In the genomic region with DNA sequence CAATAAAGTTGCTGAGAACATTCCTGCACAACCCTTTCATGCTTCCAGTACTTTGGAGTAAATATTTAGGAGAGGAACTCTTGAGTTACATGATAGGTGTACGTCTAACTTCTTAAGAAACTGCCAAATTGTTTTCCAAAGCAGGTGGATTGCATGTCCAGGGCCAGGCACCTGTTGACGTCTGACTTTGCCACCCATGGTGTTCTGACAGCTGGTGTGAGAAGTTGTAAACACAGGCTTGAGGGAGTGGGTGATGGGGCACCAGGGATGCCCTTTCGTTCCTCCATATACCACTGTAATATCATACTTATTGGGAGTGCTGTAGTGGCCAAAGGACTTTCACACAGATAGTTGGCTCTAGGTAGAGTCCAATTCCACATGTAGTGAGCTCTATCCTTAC, we compare ENCODE assay signal across 16 cellular contexts.
A peak's percentile ranks its signal among the peaks of the same experiment; 100 is the strongest.
DNase-seq lines count a peak whose midpoint lies in the region; ATAC-seq and TF ChIP-seq lines count a peak whose summit lies in the region.
"Had no signal": no experiment of that assay in that cellular context is flagged by ENCODE, and none has a peak within 500 bp of the region (broad histone marks: within the 10 kb centered on the region; RNA-seq: fewer than 3 reads in every experiment).

No MANE protein-coding gene starts in this region.

- H3K4me2 ChIP-seq in PC-3 (ENCODE audit: low read length): no peak overlapping the region
- H3K4me2 ChIP-seq: A549 had no signal

- ATAC-seq in left colon: peak; percentile 33
- peak; percentile 72 to 76 for ATAC-seq in gastrocnemius medialis
- ATAC-seq in PC-3: no peak
- no peak for ATAC-seq in upper lobe of right lung
- ATAC-seq: A549, HCT116 had no signal

- H3K27ac ChIP-seq in C4-2B (peak overlapping the region; percentile 21; the same call in 1 of the 2 replicates), gastrocnemius medialis (no peak overlapping the region), PC-3 (ENCODE audit: low read length) (no peak overlapping the region), upper lobe of right lung (no peak overlapping the region)
- H3K27ac ChIP-seq: 22Rv1, A549, GM23248, HL-60 had no signal

- no TSS peak for BruUV-seq in PC-3 (replicated peaks; lab: Mats Ljungman, UMichigan)

- H3K79me2 ChIP-seq in PC-3 (ENCODE audit: low read length): no peaks in the 10 kb centered on the region

- in situ Hi-C loops in gastrocnemius medialis (cut with MboI; ENCODE audit: low sequenced_read_pairs in 4 of 4): no loop called here

- no peaks in the 10 kb centered on the region for H4K20me1 ChIP-seq in PC-3 (ENCODE audit: low read length)

- intact Hi-C loops in left colon (cut with DNase I, micrococcal nuclease): no loop called here
- intact Hi-C loops in gastrocnemius medialis (cut with DNase I; ENCODE audit: low total_unique reads): no loop called here
- intact Hi-C loops in PC-3 (cut with micrococcal nuclease): no loop called here
- intact Hi-C loops in upper lobe of right lung (cut with DNase I): no loop called here

- POLR2A ChIA-PET in PC-3 (lab: Charles Lee; ENCODE audit: unreplicated experiment): no interaction called here

- H2AFZ ChIP-seq in PC-3 (ENCODE audit: low read length): no peak overlapping the region
- H2AFZ ChIP-seq: GM23248 had no signal

- H3K9ac ChIP-seq in PC-3 (ENCODE audit: low read length): no peak overlapping the region
- H3K9ac ChIP-seq: GM23248 had no signal

- CTCF ChIA-PET in PC-3 (lab: Charles Lee): no interaction called here

- H3K9me3 ChIP-seq in gastrocnemius medialis (no peaks in the 10 kb centered on the region), PC-3 (ENCODE audit: low read length) (no peaks in the 10 kb centered on the region), upper lobe of right lung (no peaks in the 10 kb centered on the region)
- H3K9me3 ChIP-seq: A549 had no signal

- DNase-seq in DMS 273 (lab: John Stamatoyannopoulos, UW; ENCODE audit: unreplicated experiment): peak; percentile 31
- DNase-seq in DMS 273 treated with DMSO at 0.1 percent for 48 hours (lab: John Stamatoyannopoulos, UW): no peak
- DNase-seq in left colon: no peak
- peak; percentile 35 to 36 for DNase-seq in gastrocnemius medialis
- DNase-seq in PC-3: no peak
- no peak for DNase-seq in upper lobe of right lung
- DNase-seq: AML-193; Calu3; CD4-positive, alpha-beta memory T cell; GM23248; HFFc6 had no signal

- no peaks in the 10 kb centered on the region for H3F3A ChIP-seq in PC-3 (ENCODE audit: low read length, unreplicated experiment)

- no peak for TF ChIP-seq POLR2A in gastrocnemius medialis (IDR thresholded peaks at IDR 0.05)

- H3K4me3 ChIP-seq in gastrocnemius medialis (no peak overlapping the region), PC-3 (ENCODE audit: low read length) (no peak overlapping the region), upper lobe of right lung (no peak overlapping the region)
- H3K4me3 ChIP-seq: A549, GM23248 had no signal

- H3K4me1 ChIP-seq in gastrocnemius medialis: peaks cover 0 to 15% of the 10 kb centered on the region in 2 donors
- no peaks in the 10 kb centered on the region for H3K4me1 ChIP-seq in PC-3 (ENCODE audit: insufficient read depth, low read length)
- peaks cover 5% of the 10 kb centered on the region for H3K4me1 ChIP-seq in upper lobe of right lung
- H3K4me1 ChIP-seq: A549 had no signal

- H3K27me3 ChIP-seq in gastrocnemius medialis (no peaks in the 10 kb centered on the region), PC-3 (ENCODE audit: low read length) (no peaks in the 10 kb centered on the region), upper lobe of right lung (no peaks in the 10 kb centered on the region)

- no peaks in the 10 kb centered on the region for H3K9me2 ChIP-seq in PC-3 (replicated peaks; ENCODE audit: low read length)

- no peaks in the 10 kb centered on the region for H3K36me3 ChIP-seq in gastrocnemius medialis
- no peaks in the 10 kb centered on the region for H3K36me3 ChIP-seq in PC-3 (ENCODE audit: low read depth, low read length)
- H3K36me3 ChIP-seq in upper lobe of right lung: no peaks in the 10 kb centered on the region

- TF ChIP-seq CTCF in C4-2B (conservative IDR thresholded peaks at IDR 0.05) (no peak), gastrocnemius medialis (IDR thresholded peaks at IDR 0.05 in 4 of 5, conservative IDR thresholded peaks at IDR 0.05 in 1 of 5) (no peak), PC-3 (conservative IDR thresholded peaks at IDR 0.05; ENCODE audit: low read depth, low read length) (no peak), upper lobe of right lung (IDR thresholded peaks at IDR 0.05) (no peak)

Comparison
In these comparisons a context has a peak if more than half of its experiments do, and no peak if none do; other contexts are left out.
1. DNase-seq: peak in DMS 273 (single experiment) and gastrocnemius medialis (2 of 2); none in DMS 273 treated with DMSO at 0.1 percent for 48 hours (single experiment), left colon (0 of 2), PC-3 (single experiment) and upper lobe of right lung (single experiment).
2. ATAC-seq: peak in left colon (single experiment) and gastrocnemius medialis (2 of 2); none in PC-3 (single experiment) and upper lobe of right lung (single experiment).